12 cellular contexts compared by ENCODE assay signal in the genomic region with DNA sequence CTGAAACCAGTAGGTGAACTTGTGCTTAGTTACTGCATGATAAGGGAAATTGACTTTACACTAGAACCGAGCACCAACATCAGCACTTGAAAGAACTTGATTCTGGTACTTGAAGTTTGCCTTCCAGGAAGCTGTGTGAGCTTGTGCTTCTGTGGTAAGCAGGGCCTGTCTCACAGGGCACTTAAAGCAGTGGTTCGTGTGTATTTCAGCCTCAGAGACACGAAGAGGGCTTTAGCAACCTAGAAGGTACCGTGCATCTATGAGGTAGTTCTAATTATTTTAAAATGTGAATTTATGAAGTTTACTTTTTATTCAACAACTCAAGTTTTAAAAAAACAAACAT. TPM values are rescaled to one million over a fixed set of nuclear protein-coding genes. Genes with fewer than 3 reads are reported as not detected.
A peak's percentile ranks its signal among the peaks of the same experiment; 100 is the strongest.
DNase-seq lines count a peak whose midpoint lies in the region; ATAC-seq and TF ChIP-seq lines count a peak whose summit lies in the region.
"Not testable (repeated sequence)": the region's sequence is repeated elsewhere in the genome, so short reads cannot be mapped to it uniquely, and the experiment has no call there.
"Had no signal": no experiment of that assay in that cellular context is flagged by ENCODE, and none has a peak within 500 bp of the region (broad histone marks: within the 10 kb centered on the region; RNA-seq: fewer than 3 reads in every experiment).

No MANE protein-coding gene starts in this region.

- not testable (repeated sequence) for H3K36me3 ChIP-seq in OCI-LY7 (ENCODE audit: insufficient read depth, low read length); Panc1 (ENCODE audit: control insufficient read depth, insufficient read depth, low read length); upper lobe of right lung
- H3K36me3 ChIP-seq in left lung, result peaks cover 0 to 13% of the 10 kb centered on the region in 2 donors

- CTCF ChIA-PET in OCI-LY7 (lab: Charles Lee; ENCODE audit: unreplicated experiment); Panc1 (lab: Charles Lee): not testable (repeated sequence)

- not testable (repeated sequence) for ATAC-seq in Panc1
- ATAC-seq in left lung (peak; percentile 61), upper lobe of right lung (peak; percentile 56)

- not testable (repeated sequence) for DNase-seq in OCI-LY7 (ENCODE audit: low spot score); Panc1 (ENCODE audit: low read depth, low spot score); left lung; upper lobe of right lung

- not testable (repeated sequence) for H3K27ac ChIP-seq in OCI-LY7 (ENCODE audit: low read depth, low read length, poor library complexity, severe bottlenecking); Panc1 (ENCODE audit: low read length); left lung; upper lobe of right lung

- not testable (repeated sequence) for H3K79me2 ChIP-seq in OCI-LY7 (ENCODE audit: insufficient read depth, low read depth, low read length)

- TSS peak; percentile 58 for BruUV-seq in OCI-LY7 (replicated peaks; lab: Mats Ljungman, UMichigan)
- TSS peak; percentile 66 for BruUV-seq in Panc1 (replicated peaks; lab: Mats Ljungman, UMichigan)

- not testable (repeated sequence) for H3K9me3 ChIP-seq in OCI-LY7 (ENCODE audit: low read length); Panc1 (ENCODE audit: control insufficient read depth, insufficient read depth, low read depth, low read length); left lung; upper lobe of right lung

- POLR2A ChIA-PET in OCI-LY7 (lab: Charles Lee); Panc1 (lab: Charles Lee): not testable (repeated sequence)

- H3K27me3 ChIP-seq in Panc1 (ENCODE audit: control insufficient read depth, insufficient read depth, low read length); left lung; upper lobe of right lung: not testable (repeated sequence)

- not testable (repeated sequence) for H2AFZ ChIP-seq in OCI-LY7 (ENCODE audit: low read length)

- in situ Hi-C loops in Panc1 (cut with HindIII; ENCODE audit: low pct_unique_long_range_greater_than_20kb, low sequenced_read_pairs), result not testable (repeated sequence)

- not testable (repeated sequence) for H3K4me1 ChIP-seq in OCI-LY7 (ENCODE audit: insufficient read depth, low read length, poor library complexity, severe bottlenecking); Panc1 (ENCODE audit: control insufficient read depth, insufficient read depth, low read length); left lung; upper lobe of right lung

- not testable (repeated sequence) for H3K4me3 ChIP-seq in OCI-LY7 (ENCODE audit: low read depth, low read length, poor library complexity, severe bottlenecking); Panc1 (ENCODE audit: low read depth in 2 of 2, low read length in 2 of 2); left lung; upper lobe of right lung

- intact Hi-C loops in OCI-LY7 (cut with micrococcal nuclease; ENCODE audit: unreplicated experiment); Panc1 (cut with micrococcal nuclease; ENCODE audit: unreplicated experiment); left lung (cut with DNase I); upper lobe of right lung (cut with DNase I): not testable (repeated sequence)

- TF ChIP-seq CTCF in OCI-LY7 (conservative IDR thresholded peaks at IDR 0.05; ENCODE audit: low read length); Panc1 (IDR thresholded peaks at IDR 0.05); left lung (IDR thresholded peaks at IDR 0.05); upper lobe of right lung (IDR thresholded peaks at IDR 0.05): not testable (repeated sequence)

- H3K9me2 ChIP-seq in OCI-LY7 (ENCODE audit: insufficient read depth, low read length), result not testable (repeated sequence)

- H4K20me1 ChIP-seq in OCI-LY7 (ENCODE audit: insufficient read depth, low read length), result not testable (repeated sequence)

- not testable (repeated sequence) for H3K4me2 ChIP-seq in OCI-LY7 (ENCODE audit: low read length)

RNA-seq across cellular contexts. Expression of a gene that starts 56.2 kb away (rescaled TPM):
- not detected in 2 replicates for total RNA-seq in OCI-LY7 (2014; rRNA removed; shearing (Covaris generic))
- not detected in 2 replicates for total RNA-seq in OCI-LY7 (2022)
- total RNA-seq in Panc1 (2021; ENCODE audit: unreplicated experiment), result 0.87 TPM
- polyA plus RNA-seq in Panc1 (2012; ENCODE audit: insufficient read length), result 0.56 TPM
- total RNA-seq in left lung, result 1 to 10 TPM; 1.5 to 2.0 TPM
- 3.0 TPM for total RNA-seq in upper lobe of right lung
- total RNA-seq: A673, Caco-2, Calu3, Daoy had no signal
- polyA plus RNA-seq: CD14-positive monocyte; CD4-positive, alpha-beta memory T cell; CD4-positive, CD25-positive, alpha-beta regulatory T cell; CD8-positive, alpha-beta memory T cell had no signal
